ENCODE assay signal across 8 cellular contexts in genomic region chr11:116791002-116791812, GRCh38. TPM values are rescaled to one million over a fixed set of nuclear protein-coding genes. Genes with fewer than 3 reads are reported as not detected.
DNase-seq lines count a peak whose midpoint lies in the region; ATAC-seq and TF ChIP-seq lines count a peak whose summit lies in the region.

No MANE protein-coding gene starts in this region.

- POLR2A ChIA-PET in activated CD8-positive, alpha-beta T cell treated with anti-CD3 and anti-CD28 coated beads for 36 hours (lab: Charles Lee) = interaction anchor here (0.9 to 2.5 kb wide), 3 partner anchors 14 to 61 kb away, joined by 3 to 10 read pairs (median 8); partner anchors contain the start of gene BUD13

- peaks cover 18% of the 10 kb centered on the region for H3K4me1 Mint-ChIP-seq in activated CD8-positive, alpha-beta T cell treated with anti-CD3 and anti-CD28 coated beads for 36 hours (ENCODE audit: low read depth)

- no peaks in the 10 kb centered on the region for H3K9me3 Mint-ChIP-seq in activated CD8-positive, alpha-beta T cell treated with anti-CD3 and anti-CD28 coated beads for 36 hours

- in situ Hi-C loops in HAP-1 (cut with MboI; ENCODE audit: low sequenced_read_pairs) = loop anchor here (5.0 kb wide), 1 partner anchor 311 kb away; no protein-coding TSS in a partner anchor

- H3K27ac ChIP-seq in dorsolateral prefrontal cortex (peak overlapping the region in 4 of 59 donors; percentile 10 to 49 (median 18)), lower lobe of right lung (no peak overlapping the region)

- CTCF ChIA-PET in activated CD8-positive, alpha-beta T cell treated with anti-CD3 and anti-CD28 coated beads for 36 hours (lab: Charles Lee) = interaction anchor here (0.6 to 10.0 kb wide), 49 partner anchors 8 to 435 kb away, joined by 3 to 167 read pairs (median 5); partner anchors contain the start of genes APOA1, BUD13, PAFAH1B2 and SIDT2

- peaks cover 8% of the 10 kb centered on the region for H3K4me1 ChIP-seq in HAP-1
- H3K4me1 ChIP-seq in lower lobe of right lung = peaks cover 31% of the 10 kb centered on the region

- no peaks in the 10 kb centered on the region for H3K27me3 Mint-ChIP-seq in activated CD8-positive, alpha-beta T cell treated with anti-CD3 and anti-CD28 coated beads for 36 hours

- H3K9me3 ChIP-seq in HAP-1 (no peaks in the 10 kb centered on the region; the same call in 1 of the 2 replicates), lower lobe of right lung (no peaks in the 10 kb centered on the region)

- ATAC-seq in activated CD8-positive, alpha-beta T cell treated with anti-CD3 and anti-CD28 coated beads for 36 hours = peak; percentile 80
- ATAC-seq in lower lobe of right lung = peak; percentile 77 to 79
- no peak for ATAC-seq in HG03039 (IDR thresholded peaks at IDR 0.05; ENCODE audit: unreplicated experiment)

- intact Hi-C loops in activated CD8-positive, alpha-beta T cell treated with anti-CD3 and anti-CD28 coated beads for 36 hours (cut with micrococcal nuclease) = loop anchor here (1.0 to 5.0 kb wide), 2 partner anchors 46 to 315 kb away; partner anchors contain the start of gene APOA1
- intact Hi-C loops in dorsolateral prefrontal cortex (cut with DNase I) (loop anchor here (2.0 to 10.0 kb wide), 4 partner anchors 44 to 314 kb away; partner anchors contain the start of gene APOA1 (in 1 of the 2)), lower lobe of right lung (cut with DNase I) (no loop called here)

- peak; percentile 92 for DNase-seq in AG20443 (ENCODE audit: low spot score)
- DNase-seq in HAP-1 (ENCODE audit: low spot score in 2 of 2) = peak; percentile 62 to 90
- peak; percentile 19 for DNase-seq in NCI-H748 treated with DMSO at 0.1 percent for 48 hours (lab: John Stamatoyannopoulos, UW)
- peak; percentile 86 for DNase-seq in activated CD8-positive, alpha-beta T cell treated with anti-CD3 and anti-CD28 coated beads for 36 hours
- peak; percentile 73 to 89 (median 85) for DNase-seq in dorsolateral prefrontal cortex
- DNase-seq in lower lobe of right lung = peak; percentile 87
- peak; percentile 45 to 55 (median 54) for DNase-seq in stimulated activated CD4-positive, alpha-beta T cell treated with anti-CD3 and anti-CD28 coated beads, TNF-alpha, amount 100 ng/mL, for 4 hours (ENCODE audit: low read depth in 3 of 3)

- H3K36me3 Mint-ChIP-seq in activated CD8-positive, alpha-beta T cell treated with anti-CD3 and anti-CD28 coated beads for 36 hours (ENCODE audit: low read depth) = peaks cover 11% of the 10 kb centered on the region

- H3K27me3 ChIP-seq in HAP-1 (ENCODE audit: low read depth) (no peaks in the 10 kb centered on the region), dorsolateral prefrontal cortex (no peaks in the 10 kb centered on the region), lower lobe of right lung (ENCODE audit: low read depth) (no peaks in the 10 kb centered on the region)

- H3K36me3 ChIP-seq in HAP-1 (replicated peaks) = peaks cover 4% of the 10 kb centered on the region
- peaks cover 6% of the 10 kb centered on the region for H3K36me3 ChIP-seq in lower lobe of right lung

- TF ChIP-seq CTCF in activated CD8-positive, alpha-beta T cell treated with anti-CD3 and anti-CD28 coated beads for 36 hours (IDR thresholded peaks at IDR 0.05) = peak; percentile 89
- peak; percentile 51 to 98 (median 95) for TF ChIP-seq CTCF in dorsolateral prefrontal cortex (IDR thresholded peaks at IDR 0.05 in 54 of 56, conservative IDR thresholded peaks at IDR 0.05 in 2 of 56; ENCODE audit: low read depth in 1 of 56, partially characterized antibody in 56 of 56)
- peak; percentile 93 for TF ChIP-seq CTCF in lower lobe of right lung (IDR thresholded peaks at IDR 0.05)

- no peak overlapping the region for H3K27ac Mint-ChIP-seq in activated CD8-positive, alpha-beta T cell treated with anti-CD3 and anti-CD28 coated beads for 36 hours

- no peak overlapping the region for H3K4me3 Mint-ChIP-seq in activated CD8-positive, alpha-beta T cell treated with anti-CD3 and anti-CD28 coated beads for 36 hours

- H3K4me3 ChIP-seq in HAP-1 (no peak overlapping the region), dorsolateral prefrontal cortex (peak overlapping the region in 55 of 59 donors; percentile 8 to 63 (median 38)), lower lobe of right lung (peak overlapping the region; percentile 19)

RNA-seq across cellular contexts. Expression of gene APOA5, which starts 0.5 kb away (rescaled TPM):
- not detected for total RNA-seq in activated CD8-positive, alpha-beta T cell treated with anti-CD3 and anti-CD28 coated beads for 36 hours
- under 1 TPM in 1 of 120 experiments, not detected in 119; 0.25 TPM for total RNA-seq in dorsolateral prefrontal cortex
- 0.41 TPM for total RNA-seq in lower lobe of right lung

RNA-seq across cellular contexts. Expression of gene ZPR1, which starts 3.4 kb away (rescaled TPM):
- total RNA-seq in activated CD8-positive, alpha-beta T cell treated with anti-CD3 and anti-CD28 coated beads for 36 hours = 10 to 100 TPM; 89.9 TPM
- total RNA-seq in dorsolateral prefrontal cortex (10 to 100 TPM; 31.6 to 66.9 (median 46.6) TPM), lower lobe of right lung (35.4 TPM)

RNA-seq across cellular contexts. Expression of gene BUD13, which starts 18.4 kb away (rescaled TPM):
- total RNA-seq in activated CD8-positive, alpha-beta T cell treated with anti-CD3 and anti-CD28 coated beads for 36 hours = 10 to 100 TPM; 26.6 to 28.6 TPM
- total RNA-seq in dorsolateral prefrontal cortex = 10 to 100 TPM in 113 of 120 experiments, 1 to 10 TPM in 7; 7.8 to 19.6 (median 12.4) TPM
- total RNA-seq in lower lobe of right lung = 15.8 TPM

RNA-seq across cellular contexts. Expression of gene APOA4, which starts 31.9 kb away (rescaled TPM):
- not detected for total RNA-seq in activated CD8-positive, alpha-beta T cell treated with anti-CD3 and anti-CD28 coated beads for 36 hours
- total RNA-seq in dorsolateral prefrontal cortex (not detected), lower lobe of right lung (not detected)

RNA-seq across cellular contexts. Expression of gene APOC3, which starts 38.5 kb away (rescaled TPM):
- not detected for total RNA-seq in activated CD8-positive, alpha-beta T cell treated with anti-CD3 and anti-CD28 coated beads for 36 hours
- total RNA-seq in dorsolateral prefrontal cortex (not detected), lower lobe of right lung (not detected)

Comparison
In these comparisons a context has a peak if more than half of its experiments do, and no peak if none do; other contexts are left out.
1. DNase-seq: peak in every context shown above with its lines; median percentile 92 in AG20443; 87 in lower lobe of right lung; 86 in activated CD8-positive, alpha-beta T cell treated with anti-CD3 and anti-CD28 coated beads for 36 hours; 85 in dorsolateral prefrontal cortex; 76 in HAP-1; 54 in stimulated activated CD4-positive, alpha-beta T cell treated with anti-CD3 and anti-CD28 coated beads, TNF-alpha, amount 100 ng/mL, for 4 hours; 19 in NCI-H748 treated with DMSO at 0.1 percent for 48 hours.